ENCODE assay signal across 15 cellular contexts in the genomic region with DNA sequence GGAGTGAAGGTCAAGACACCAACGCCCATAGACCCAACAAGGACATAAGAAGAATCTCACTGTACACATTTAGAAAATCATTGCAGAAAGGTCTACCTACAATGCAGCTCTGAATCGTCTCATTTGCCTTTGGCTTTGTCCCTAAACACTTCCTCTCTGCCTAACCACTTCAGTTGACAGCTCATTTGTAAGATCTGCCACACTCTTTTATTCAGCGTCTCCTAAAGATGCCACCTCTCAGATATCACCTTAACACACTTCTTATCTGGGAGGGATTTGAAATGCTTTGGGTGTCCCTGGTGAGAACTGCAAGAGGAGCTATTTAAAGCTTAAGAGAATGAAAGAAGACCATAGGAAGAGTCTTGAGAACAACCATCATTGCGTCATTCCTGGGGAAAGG. TPM values are rescaled to one million over a fixed set of nuclear protein-coding genes. Genes with fewer than 3 reads are reported as not detected.
DNase-seq lines count a peak whose midpoint lies in the region; ATAC-seq and TF ChIP-seq lines count a peak whose summit lies in the region.
"Had no signal": no experiment of that assay in that cellular context is flagged by ENCODE, and none has a peak within 500 bp of the region (broad histone marks: within the 10 kb centered on the region; RNA-seq: fewer than 3 reads in every experiment).

No MANE protein-coding gene starts in this region.

- H3K79me2 ChIP-seq in hepatocyte, result peaks cover 4% of the 10 kb centered on the region
- H3K79me2 ChIP-seq: parathyroid adenoma had no signal

- no peaks in the 10 kb centered on the region for H3K36me3 ChIP-seq in Peyer's patch
- H3K36me3 ChIP-seq in hepatocyte (replicated peaks; ENCODE audit: insufficient read depth, low read depth), result no peaks in the 10 kb centered on the region
- no peaks in the 10 kb centered on the region for H3K36me3 ChIP-seq in transverse colon

- H3K4me3 ChIP-seq in Peyer's patch (no peak overlapping the region), hepatocyte (no peak overlapping the region), transverse colon (no peak overlapping the region)

- in situ Hi-C loops in transverse colon (cut with MboI; ENCODE audit: low pct_ligation_motif_present in 1 of 4, low pct_unique_long_range_greater_than_20kb in 1 of 4, low sequenced_read_pairs in 3 of 4), result no loop called here

- no peaks in the 10 kb centered on the region for H3K9me3 ChIP-seq in Peyer's patch
- no peaks in the 10 kb centered on the region for H3K9me3 ChIP-seq in hepatocyte (ENCODE audit: low read depth)
- H3K9me3 ChIP-seq in transverse colon, result no peaks in the 10 kb centered on the region

- no peak for DNase-seq in activated naive CD4-positive, alpha-beta T cell treated with anti-CD3 and anti-CD28 coated beads for 36 hours
- DNase-seq in activated naive CD4-positive, alpha-beta T cell treated with anti-CD3 and anti-CD28 coated beads, Interleukin-2, amount 50 U/mL, for 16 hours, result no peak
- DNase-seq in Peyer's patch (no peak), hepatocyte (ENCODE audit: low spot score) (no peak), transverse colon (no peak), NCI-H1694 (lab: John Stamatoyannopoulos, UW) (no peak)
- DNase-seq: activated naive CD4-positive, alpha-beta T cell treated with Interleukin-2 at 50 U/mL for 16 hours; cortex of kidney; NCI-H2171; stimulated activated CD4-positive, alpha-beta T cell treated with anti-CD3 and anti-CD28 coated beads, Interleukin-4, amount 100 ng/mL, for 4 hours; substantia nigra had no signal

- H2AFZ ChIP-seq in hepatocyte, result no peak overlapping the region
- H2AFZ ChIP-seq: parathyroid adenoma had no signal

- TF ChIP-seq CTCF in Peyer's patch (IDR thresholded peaks at IDR 0.05), result no peak
- TF ChIP-seq CTCF in hepatocyte (IDR thresholded peaks at IDR 0.05; ENCODE audit: poor library complexity), result no peak
- no peak for TF ChIP-seq CTCF in transverse colon (IDR thresholded peaks at IDR 0.05)

- ATAC-seq in GM18498 (IDR thresholded peaks at IDR 0.05; ENCODE audit: unreplicated experiment) (no peak), HG02610 (IDR thresholded peaks at IDR 0.05; ENCODE audit: unreplicated experiment) (no peak)
- ATAC-seq: Panc1 had no signal

- no peak for TF ChIP-seq EP300 in transverse colon (IDR thresholded peaks at IDR 0.05; ENCODE audit: low read depth)

- 68% methylated on average over 4 of the region's 4 CpGs for WGBS in hepatocyte (ENCODE audit: low lambda C conversion rate, missing lambda C conversion rate)
- 61 to 68% methylated on average over 2 to 4 of the region's 4 CpGs for WGBS in transverse colon (ENCODE audit: low coverage in 1 of 2), 2 donors

- H3K27ac ChIP-seq in Peyer's patch, result peak overlapping the region in 3 of 4 donors; percentile 10 to 28 (median 12)
- H3K27ac ChIP-seq in hepatocyte, result peak overlapping the region; percentile 30
- peak overlapping the region; percentile 63 to 73 (median 68) for H3K27ac ChIP-seq in transverse colon
- H3K27ac ChIP-seq: parathyroid adenoma had no signal

- intact Hi-C loops in activated naive CD4-positive, alpha-beta T cell treated with anti-CD3 and anti-CD28 coated beads for 36 hours (cut with micrococcal nuclease), result no loop called here
- intact Hi-C loops in transverse colon (cut with DNase I; ENCODE audit: low total_unique reads), result no loop called here

- peaks cover 39% of the 10 kb centered on the region for H3K36me3 Mint-ChIP-seq in activated naive CD4-positive, alpha-beta T cell treated with anti-CD3 and anti-CD28 coated beads for 36 hours (ENCODE audit: low read depth)

- CTCF ChIA-PET in activated naive CD4-positive, alpha-beta T cell treated with anti-CD3 and anti-CD28 coated beads for 36 hours (lab: Charles Lee), result interaction anchor here (0.6 to 1.1 kb wide), 2 partner anchors 19 to 81 kb away, joined by 3 to 4 read pairs; no protein-coding TSS in a partner anchor

- peak overlapping the region; percentile 72 for H3K27ac Mint-ChIP-seq in activated naive CD4-positive, alpha-beta T cell treated with anti-CD3 and anti-CD28 coated beads for 36 hours

- peaks cover 72% of the 10 kb centered on the region for H3K4me1 Mint-ChIP-seq in activated naive CD4-positive, alpha-beta T cell treated with anti-CD3 and anti-CD28 coated beads for 36 hours (ENCODE audit: low read depth)

- no peaks in the 10 kb centered on the region for H4K20me1 ChIP-seq in hepatocyte (ENCODE audit: insufficient read depth, poor library complexity, severe bottlenecking)

- no peak for TF ChIP-seq POLR2A in Peyer's patch (IDR thresholded peaks at IDR 0.05)
- TF ChIP-seq POLR2A in transverse colon (IDR thresholded peaks at IDR 0.05), result no peak

- H3K4me3 Mint-ChIP-seq in activated naive CD4-positive, alpha-beta T cell treated with anti-CD3 and anti-CD28 coated beads for 36 hours, result no peak overlapping the region

- H3K27me3 ChIP-seq in Peyer's patch (no peaks in the 10 kb centered on the region), hepatocyte (no peaks in the 10 kb centered on the region), transverse colon (no peaks in the 10 kb centered on the region)

- H3K4me2 ChIP-seq in hepatocyte, result no peak overlapping the region

- no peaks in the 10 kb centered on the region for H3K27me3 Mint-ChIP-seq in activated naive CD4-positive, alpha-beta T cell treated with anti-CD3 and anti-CD28 coated beads for 36 hours (ENCODE audit: low read depth)

- H3K9me2 ChIP-seq in hepatocyte (replicated peaks; ENCODE audit: insufficient read depth), result no peaks in the 10 kb centered on the region

- H3K9me3 Mint-ChIP-seq in activated naive CD4-positive, alpha-beta T cell treated with anti-CD3 and anti-CD28 coated beads for 36 hours, result no peaks in the 10 kb centered on the region

- peaks cover 0 to 18% (median 2%) of the 10 kb centered on the region in 4 donors for H3K4me1 ChIP-seq in Peyer's patch
- peaks cover 11% of the 10 kb centered on the region for H3K4me1 ChIP-seq in hepatocyte (ENCODE audit: insufficient read depth)
- peaks cover 17 to 52% (median 24%) of the 10 kb centered on the region in 4 donors for H3K4me1 ChIP-seq in transverse colon
- H3K4me1 ChIP-seq: parathyroid adenoma had no signal

RNA-seq across cellular contexts. Expression of gene RAB27A, which starts 38.7 kb away (rescaled TPM):
- 100 to 1,000 TPM; 119 to 124 TPM for total RNA-seq in activated naive CD4-positive, alpha-beta T cell treated with anti-CD3 and anti-CD28 coated beads for 36 hours
- total RNA-seq in Peyer's patch (10 to 100 TPM in 3 of 4 donors, 1 to 10 TPM in 1; 8.3 to 30.8 (median 18.2) TPM), hepatocyte (13.1 and 16.6 TPM in 2 replicates), transverse colon (10 to 100 TPM in 3 of 4 donors, 1 to 10 TPM in 1; 9.4 to 65.7 (median 24.1) TPM)
- 10.5 and 15.9 TPM in 2 replicates for polyA plus RNA-seq in hepatocyte

RNA-seq across cellular contexts. Expression of gene RSL24D1, which starts 54.2 kb away (rescaled TPM):
- total RNA-seq in activated naive CD4-positive, alpha-beta T cell treated with anti-CD3 and anti-CD28 coated beads for 36 hours, result 100 to 1,000 TPM; 201 to 209 TPM
- total RNA-seq in Peyer's patch (10 to 100 TPM; 22.6 to 61.9 (median 28.2) TPM), hepatocyte (88.7 and 96.7 TPM in 2 replicates), transverse colon (10 to 100 TPM; 10.1 to 65.3 (median 29.9) TPM)
- polyA plus RNA-seq in hepatocyte, result 39.7 and 43.1 TPM in 2 replicates

Comparison
In these comparisons a context has a peak if more than half of its experiments do, and no peak if none do; other contexts are left out.
1. H3K27ac ChIP-seq: peak in every context shown above with its lines; median percentile 68 in transverse colon; 30 in hepatocyte; 12 in Peyer's patch.